Comparison of ENCODE assay signal across 32 cellular contexts in the genomic region with DNA sequence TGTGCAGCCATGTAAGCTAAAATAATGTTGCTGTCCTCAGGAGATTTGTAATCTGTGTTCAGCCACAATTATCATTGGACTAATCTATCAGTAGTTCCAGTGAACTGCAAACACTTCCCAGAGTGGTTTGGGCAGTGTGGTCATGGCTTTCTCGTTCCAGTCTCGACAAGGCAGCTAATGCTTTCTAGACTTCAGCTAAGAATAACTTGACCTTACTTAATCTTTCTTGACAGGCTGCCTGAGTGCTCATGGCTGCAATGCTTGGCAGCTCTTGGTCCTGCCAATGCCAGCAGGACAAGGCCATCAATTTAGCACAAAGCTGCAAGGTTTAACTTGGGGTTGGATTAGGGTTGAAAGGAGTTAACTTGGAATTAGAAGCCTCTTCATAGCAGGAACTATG. TPM values are rescaled to one million over a fixed set of nuclear protein-coding genes. Genes with fewer than 3 reads are reported as not detected.
DNase-seq lines count a peak whose midpoint lies in the region; ATAC-seq and TF ChIP-seq lines count a peak whose summit lies in the region.
"Had no signal": no experiment of that assay in that cellular context is flagged by ENCODE, and none has a peak within 500 bp of the region (broad histone marks: within the 10 kb centered on the region; RNA-seq: fewer than 3 reads in every experiment).

No MANE protein-coding gene starts in this region.

- no peaks in the 10 kb centered on the region for H3K9me3 ChIP-seq in adrenal gland (replicated peaks in 1 of 3)
- H3K9me3 ChIP-seq in cardiac muscle cell (ENCODE audit: low read depth) = no peaks in the 10 kb centered on the region
- H3K9me3 ChIP-seq in upper lobe of right lung = no peaks in the 10 kb centered on the region
- H3K9me3 ChIP-seq: ascending aorta; BLaER1 treated with 17β-estradiol and CSF1 and Interleukin-3, amounts not matched to agents 10 nM and 100 nM; lower lobe of right lung; mucosa of descending colon; right lobe of liver; SJCRH30; transverse colon had no signal

- ATAC-seq in upper lobe of right lung (peak; percentile 51), HG03460 (IDR thresholded peaks at IDR 0.05; ENCODE audit: unreplicated experiment) (no peak), GM18498 (IDR thresholded peaks at IDR 0.05; ENCODE audit: unreplicated experiment) (no peak)
- no peak for ATAC-seq in naive thymus-derived CD8-positive, alpha-beta T cell
- ATAC-seq: activated naive CD4-positive, alpha-beta T cell treated with anti-CD3 and anti-CD28 coated beads, Interleukin-2, amount 50 U/mL, for 72 hours; esophagus mucosa; mucosa of descending colon; right lobe of liver had no signal

- no peaks in the 10 kb centered on the region for H3K9me3 Mint-ChIP-seq in naive thymus-derived CD8-positive, alpha-beta T cell
- H3K9me3 Mint-ChIP-seq: activated CD4-positive, alpha-beta T cell treated with anti-CD3 and anti-CD28 coated beads, Interleukin-2, amount 10 ng/mL, durations not matched to agents 24 days and 14 days; activated naive CD4-positive, alpha-beta T cell treated with anti-CD3 and anti-CD28 coated beads, Interleukin-2, amount 50 U/mL, for 72 hours had no signal

- intact Hi-C loops in adrenal gland (cut with DNase I) = no loop called here
- intact Hi-C loops in upper lobe of right lung (cut with DNase I) = no loop called here

- DNase-seq in adrenal gland = peak in 5 of 7 donors; percentile 20 to 68 (median 46)
- DNase-seq in cardiac muscle cell (ENCODE audit: low read depth in 1 of 2, low spot score in 1 of 2) = peak in 1 of 2 donors; percentile 79
- DNase-seq in myocyte (ENCODE audit: low read depth) = peak; percentile 55
- no peak for DNase-seq in upper lobe of right lung
- DNase-seq in naive thymus-derived CD8-positive, alpha-beta T cell = no peak
- DNase-seq: activated CD4-positive, alpha-beta T cell treated with anti-CD3 and anti-CD28 coated beads, Interleukin-2, amount 10 ng/mL, durations not matched to agents 24 days and 14 days; cerebellar nuclear complex; dermis blood vessel endothelial cell; foreskin fibroblast; HCEC 1CT; lower lobe of right lung; mucosa of descending colon; NCI-H1417 treated with DMSO at 0.1 percent for 48 hours; NCI-H2081; NCI-H446; NCI-H748 treated with DMSO at 0.1 percent for 48 hours; right lobe of liver; SJCRH30; stimulated activated CD4-positive, alpha-beta T cell treated with anti-CD3 and anti-CD28 coated beads, Interleukin-4, amount 100 ng/mL, for 1 hour; T1000; transverse colon had no signal

- H3K27me3 ChIP-seq in adrenal gland (no peaks in the 10 kb centered on the region), cardiac muscle cell (no peaks in the 10 kb centered on the region), upper lobe of right lung (no peaks in the 10 kb centered on the region)
- H3K27me3 ChIP-seq: ascending aorta; BLaER1 treated with 17β-estradiol and CSF1 and Interleukin-3, amounts not matched to agents 10 nM and 100 nM; right lobe of liver had no signal

- H3K36me3 ChIP-seq in adrenal gland (replicated peaks in 1 of 2) (no peaks in the 10 kb centered on the region), cardiac muscle cell (no peaks in the 10 kb centered on the region), upper lobe of right lung (no peaks in the 10 kb centered on the region)
- H3K36me3 ChIP-seq: ascending aorta; BLaER1 treated with 17β-estradiol and CSF1 and Interleukin-3, amounts not matched to agents 10 nM and 100 nM; lower lobe of right lung; right lobe of liver; SJCRH30; transverse colon had no signal

- peaks cover 0 to 3% of the 10 kb centered on the region in 2 donors for H3K4me1 ChIP-seq in adrenal gland (replicated peaks in 1 of 2)
- H3K4me1 ChIP-seq in cardiac muscle cell (ENCODE audit: low read depth) = peaks cover 30% of the 10 kb centered on the region
- no peaks in the 10 kb centered on the region for H3K4me1 ChIP-seq in upper lobe of right lung
- H3K4me1 ChIP-seq: lower lobe of right lung, right lobe of liver, SJCRH30, transverse colon had no signal

- TF ChIP-seq CTCF in adrenal gland (IDR thresholded peaks at IDR 0.05) (no peak), cardiac muscle cell (IDR thresholded peaks at IDR 0.05; ENCODE audit: low read depth, low read length) (no peak), upper lobe of right lung (IDR thresholded peaks at IDR 0.05) (no peak)

- H3K4me1 Mint-ChIP-seq in naive thymus-derived CD8-positive, alpha-beta T cell = peaks cover 8 to 25% (median 16%) of the 10 kb centered on the region in 4 donors

- POLR2A ChIA-PET in naive thymus-derived CD8-positive, alpha-beta T cell (lab: Charles Lee) = no interaction called here

- WGBS in adrenal gland, 4 donors = 13 to 21% (median 15%) methylated on average over 2 of the region's 2 CpGs

- H3K27ac ChIP-seq in adrenal gland (no peak overlapping the region), cardiac muscle cell (peak overlapping the region; percentile 54), upper lobe of right lung (no peak overlapping the region)
- H3K27ac ChIP-seq: ascending aorta; BLaER1 treated with 17β-estradiol and CSF1 and Interleukin-3, amounts not matched to agents 10 nM and 100 nM; KMS-11; lower lobe of right lung; right lobe of liver; SJCRH30; transverse colon had no signal

- no peaks in the 10 kb centered on the region for H3K36me3 Mint-ChIP-seq in naive thymus-derived CD8-positive, alpha-beta T cell
- H3K36me3 Mint-ChIP-seq: activated naive CD4-positive, alpha-beta T cell treated with anti-CD3 and anti-CD28 coated beads, Interleukin-2, amount 50 U/mL, for 72 hours had no signal

- H3K4me3 Mint-ChIP-seq in naive thymus-derived CD8-positive, alpha-beta T cell = no peak overlapping the region
- H3K4me3 Mint-ChIP-seq: activated CD4-positive, alpha-beta T cell treated with anti-CD3 and anti-CD28 coated beads, Interleukin-2, amount 10 ng/mL, durations not matched to agents 24 days and 14 days had no signal

- no peak overlapping the region for H3K4me3 ChIP-seq in adrenal gland
- no peak overlapping the region for H3K4me3 ChIP-seq in cardiac muscle cell
- no peak overlapping the region for H3K4me3 ChIP-seq in upper lobe of right lung
- H3K4me3 ChIP-seq: ascending aorta; BLaER1 treated with 17β-estradiol and CSF1 and Interleukin-3, amounts not matched to agents 10 nM and 100 nM; lower lobe of right lung; mucosa of descending colon; right lobe of liver; SJCRH30; transverse colon had no signal

- peaks cover 0 to 2% (median 1%) of the 10 kb centered on the region in 5 donors for H3K27me3 Mint-ChIP-seq in naive thymus-derived CD8-positive, alpha-beta T cell

- TF ChIP-seq POLR2A in adrenal gland (IDR thresholded peaks at IDR 0.05) = no peak

- peak overlapping the region in 2 of 10 donors; percentile 37 to 86 for H3K27ac Mint-ChIP-seq in naive thymus-derived CD8-positive, alpha-beta T cell
- H3K27ac Mint-ChIP-seq: activated CD4-positive, alpha-beta T cell treated with anti-CD3 and anti-CD28 coated beads, Interleukin-2, amount 10 ng/mL, durations not matched to agents 24 days and 14 days; activated naive CD4-positive, alpha-beta T cell treated with anti-CD3 and anti-CD28 coated beads, Interleukin-2, amount 50 U/mL, for 72 hours had no signal

RNA-seq across cellular contexts. Expression of a gene that starts 32.8 kb away (rescaled TPM):
- under 1 TPM in 1 of 8 donors, not detected in 7; 0.04 TPM for total RNA-seq in adrenal gland
- not detected for polyA plus RNA-seq in adrenal gland
- total RNA-seq in cardiac muscle cell = not detected in 2 replicates
- polyA plus RNA-seq in cardiac muscle cell = not detected in 2 replicates
- total RNA-seq in myocyte = not detected in 2 replicates
- polyA plus RNA-seq in myocyte (2012) = not detected
- total RNA-seq in upper lobe of right lung = not detected
- total RNA-seq in naive thymus-derived CD8-positive, alpha-beta T cell = not detected
- not detected for polyA plus RNA-seq in naive thymus-derived CD8-positive, alpha-beta T cell
- total RNA-seq: ascending aorta, dermis blood vessel endothelial cell, mucosa of descending colon, osteocyte, right lobe of liver had no signal
- polyA plus RNA-seq: neural cell had no signal

RNA-seq across cellular contexts. Expression of a gene that starts 50.9 kb away (rescaled TPM):
- not detected for total RNA-seq in adrenal gland
- polyA plus RNA-seq in adrenal gland = not detected
- not detected in 2 replicates for total RNA-seq in cardiac muscle cell
- polyA plus RNA-seq in cardiac muscle cell = not detected in 2 replicates
- total RNA-seq in myocyte = not detected in 2 replicates
- not detected for polyA plus RNA-seq in myocyte (2012)
- not detected for total RNA-seq in upper lobe of right lung
- not detected for total RNA-seq in naive thymus-derived CD8-positive, alpha-beta T cell
- under 1 TPM in 1 of 3 donors, not detected in 2; 0.64 TPM for polyA plus RNA-seq in naive thymus-derived CD8-positive, alpha-beta T cell
- total RNA-seq: activated CD4-positive, alpha-beta T cell treated with anti-CD3 and anti-CD28 coated beads, Interleukin-2, amount 10 ng/mL, durations not matched to agents 24 days and 14 days; activated CD8-positive, alpha-beta memory T cell treated with anti-CD3 and anti-CD28 coated beads for 36 hours; ascending aorta; dermis blood vessel endothelial cell; esophagus mucosa; lower lobe of right lung; mucosa of descending colon; osteocyte; right lobe of liver; SJCRH30; transverse colon had no signal
- polyA plus RNA-seq: keratinocyte, neural cell had no signal

Comparison
In these comparisons a context has a peak if more than half of its experiments do, and no peak if none do; other contexts are left out.
1. DNase-seq: peak in adrenal gland (5 of 7) and myocyte (single experiment); none in upper lobe of right lung (single experiment) and naive thymus-derived CD8-positive, alpha-beta T cell (0 of 10).